9 cellular contexts compared by ENCODE assay signal in the genomic region with DNA sequence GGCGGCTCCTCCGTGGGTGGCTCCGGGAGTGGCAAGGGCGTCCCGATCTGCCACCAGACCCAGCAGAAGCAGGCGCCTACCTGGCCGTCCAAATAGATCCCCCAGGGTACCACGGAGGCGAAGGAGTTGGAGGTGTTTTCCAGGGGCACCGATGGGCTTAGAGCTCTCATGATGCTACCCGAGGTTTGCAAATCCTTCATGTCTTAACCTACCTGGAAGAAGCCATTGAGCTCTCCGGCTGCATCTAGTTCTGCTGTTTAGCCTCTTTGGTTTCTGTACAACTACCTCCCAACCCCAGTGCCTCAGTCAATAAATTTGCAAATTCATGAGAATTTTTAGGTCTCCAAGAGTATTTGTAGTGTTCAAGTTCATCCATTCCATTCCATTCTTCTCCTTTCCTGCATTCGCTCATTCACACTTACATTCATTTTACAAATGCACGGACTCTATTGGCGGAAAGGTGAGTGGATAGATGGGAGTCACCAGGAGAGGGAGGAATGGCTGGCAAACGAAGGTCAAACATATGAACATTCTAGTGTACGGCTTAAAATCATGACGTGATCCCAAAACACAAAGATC. TPM values are rescaled to one million over a fixed set of nuclear protein-coding genes. Genes with fewer than 3 reads are reported as not detected.
DNase-seq lines count a peak whose midpoint lies in the region; ATAC-seq and TF ChIP-seq lines count a peak whose summit lies in the region.
"Had no signal": no experiment of that assay in that cellular context is flagged by ENCODE, and none has a peak within 500 bp of the region (broad histone marks: within the 10 kb centered on the region; RNA-seq: fewer than 3 reads in every experiment).

No MANE protein-coding gene starts in this region.

- peak overlapping the region; percentile 22 for H3K27ac Mint-ChIP-seq in CD4-positive, alpha-beta T cell
- H3K27ac Mint-ChIP-seq in effector memory CD8-positive, alpha-beta T cell: no peak overlapping the region

- H3K9ac ChIP-seq in neuronal stem cell (ENCODE audit: low read depth, low read length, poor library complexity): peak overlapping the region; percentile 68

- peak overlapping the region; percentile 72 for H3K18ac ChIP-seq in neuronal stem cell (ENCODE audit: low read length)

- H3K14ac ChIP-seq in neuronal stem cell (ENCODE audit: low read length): no peak overlapping the region

- H2BK12ac ChIP-seq in neuronal stem cell (ENCODE audit: low read length): no peak overlapping the region

- H3K36me3 ChIP-seq in MG63 (no peaks in the 10 kb centered on the region), neuronal stem cell (replicated peaks in 1 of 2; ENCODE audit: control insufficient read depth in 2 of 2, insufficient read depth in 2 of 2, low read length in 2 of 2) (no peaks in the 10 kb centered on the region)

- H3K27ac ChIP-seq in CD4-positive, alpha-beta T cell (ENCODE audit: low read depth, low read length): no peak overlapping the region
- no peak overlapping the region for H3K27ac ChIP-seq in neuronal stem cell (replicated peaks; ENCODE audit: low read length)

- H2BK120ac ChIP-seq in neuronal stem cell (ENCODE audit: low read depth, low read length): no peak overlapping the region

- H3K4me1 ChIP-seq in neuronal stem cell (ENCODE audit: control insufficient read depth in 2 of 2, insufficient read depth in 1 of 2, low read depth in 1 of 2, low read length in 2 of 2): peaks cover 0 to 5% of the 10 kb centered on the region in 2 donors

- peaks cover 46% of the 10 kb centered on the region for H3K27me3 ChIP-seq in CD4-positive, alpha-beta T cell (ENCODE audit: control insufficient read depth, insufficient read depth, low read length)
- H3K27me3 ChIP-seq in MG63 (peaks cover 39% of the 10 kb centered on the region), neuronal stem cell (ENCODE audit: control insufficient read depth in 3 of 3, insufficient read depth in 3 of 3, low read depth in 1 of 3, low read length in 3 of 3) (peaks cover 3 to 42% (median 33%) of the 10 kb centered on the region in 3 experiments)

- no peak overlapping the region for H2AK5ac ChIP-seq in neuronal stem cell (ENCODE audit: low read depth, low read length)

- intact Hi-C loops in CD4-positive, alpha-beta T cell (cut with DNase I, micrococcal nuclease): no loop called here

- H3K23ac ChIP-seq in neuronal stem cell (ENCODE audit: low read depth, low read length, poor library complexity): no peak overlapping the region

- TF ChIP-seq CTCF in CD4-positive, alpha-beta T cell (IDR thresholded peaks at IDR 0.05): no peak
- TF ChIP-seq CTCF in GM13976 (IDR thresholded peaks at IDR 0.05; ENCODE audit: borderline replicate concordance, control extremely low read depth, extremely low read depth, insufficient read depth, missing control alignments): no peak

- peak overlapping the region; percentile 27 for H3K4me3 ChIP-seq in MG63
- peak overlapping the region in 1 of 2 donors; percentile 79 for H3K4me3 ChIP-seq in neuronal stem cell (ENCODE audit: low read length in 2 of 2)

- DNase-seq in CD4-positive, alpha-beta T cell: no peak
- DNase-seq in MG63: no peak
- DNase-seq in effector memory CD8-positive, alpha-beta T cell: peak in 1 of 3 experiments; percentile 13
- DNase-seq in neuronal stem cell (ENCODE audit: low spot score): no peak
- no peak for DNase-seq in amniotic stem cell (lab: John Stamatoyannopoulos, UW)
- DNase-seq in GM13976 (ENCODE audit: low spot score): no peak
- DNase-seq: NCI-H1436 treated with DMSO at 0.1 percent for 48 hours had no signal

- H3K9me3 ChIP-seq in CD4-positive, alpha-beta T cell (ENCODE audit: control insufficient read depth, low read length): no peaks in the 10 kb centered on the region
- H3K9me3 ChIP-seq in MG63: no peaks in the 10 kb centered on the region
- H3K9me3 ChIP-seq in neuronal stem cell (replicated peaks in 1 of 2; ENCODE audit: control insufficient read depth in 2 of 2, insufficient read depth in 1 of 2, low read depth in 1 of 2, low read length in 2 of 2): no peaks in the 10 kb centered on the region

- H2BK15ac ChIP-seq in neuronal stem cell (ENCODE audit: low read length): peak overlapping the region; percentile 14

- peak overlapping the region; percentile 90 for H3K4me2 ChIP-seq in neuronal stem cell (ENCODE audit: insufficient read depth, low read length, poor library complexity, severe bottlenecking)

- H3K9me3 Mint-ChIP-seq in CD4-positive, alpha-beta T cell: no peaks in the 10 kb centered on the region
- H3K9me3 Mint-ChIP-seq in effector memory CD8-positive, alpha-beta T cell: no peaks in the 10 kb centered on the region

- H3K79me1 ChIP-seq in neuronal stem cell (ENCODE audit: low read depth, low read length): no peaks in the 10 kb centered on the region

- H4K91ac ChIP-seq in neuronal stem cell (ENCODE audit: low read depth, low read length, poor library complexity): no peak overlapping the region

- peaks cover 50% of the 10 kb centered on the region for H3K27me3 Mint-ChIP-seq in CD4-positive, alpha-beta T cell
- H3K27me3 Mint-ChIP-seq in effector memory CD8-positive, alpha-beta T cell: peaks cover 79 to 86% of the 10 kb centered on the region in 2 donors

- ATAC-seq in CD4-positive, alpha-beta T cell (ENCODE audit: poor library complexity): peak; percentile 54
- peak; percentile 27 for ATAC-seq in effector memory CD8-positive, alpha-beta T cell (replicated peaks)
- ATAC-seq in HG03108 (IDR thresholded peaks at IDR 0.05; ENCODE audit: unreplicated experiment): no peak
- no peak for ATAC-seq in GM21447 (IDR thresholded peaks at IDR 0.05; ENCODE audit: unreplicated experiment)

- CTCF ChIA-PET in CD4-positive, alpha-beta T cell (lab: Charles Lee): no interaction called here

- peak overlapping the region; percentile 68 for H2AFZ ChIP-seq in neuronal stem cell (ENCODE audit: low read length)

- H3K36me3 Mint-ChIP-seq in CD4-positive, alpha-beta T cell (ENCODE audit: low read depth): no peaks in the 10 kb centered on the region
- peaks cover 3% of the 10 kb centered on the region for H3K36me3 Mint-ChIP-seq in effector memory CD8-positive, alpha-beta T cell (ENCODE audit: insufficient read depth)

- no peak overlapping the region for H3K4ac ChIP-seq in neuronal stem cell (ENCODE audit: low read length)

- no peak overlapping the region for H4K8ac ChIP-seq in neuronal stem cell (ENCODE audit: low read depth, low read length)

- H3K4me1 Mint-ChIP-seq in CD4-positive, alpha-beta T cell (ENCODE audit: low read depth): peaks cover 42% of the 10 kb centered on the region
- peaks cover 20 to 23% of the 10 kb centered on the region in 2 donors for H3K4me1 Mint-ChIP-seq in effector memory CD8-positive, alpha-beta T cell (ENCODE audit: low read depth in 2 of 2)

- peak overlapping the region; percentile 72 for H3K4me3 Mint-ChIP-seq in CD4-positive, alpha-beta T cell
- peak overlapping the region; percentile 75 to 78 for H3K4me3 Mint-ChIP-seq in effector memory CD8-positive, alpha-beta T cell

- in situ Hi-C loops in GM13976 (cut with MboI; ENCODE audit: low sequenced_read_pairs, unreplicated experiment): no loop called here

- no peak overlapping the region for H2BK5ac ChIP-seq in neuronal stem cell (ENCODE audit: low read length)

- WGBS in neuronal stem cell (ENCODE audit: extremely low coverage in 2 of 2, insufficient read length in 2 of 2, insufficient replicate concordance in 1 of 2), 2 donors: no CpG with 5 or more reads among the region's 18 CpGs

- POLR2A ChIA-PET in CD4-positive, alpha-beta T cell (lab: Charles Lee): no interaction called here

RNA-seq across cellular contexts. Expression of gene LORICRIN, which starts 2.4 kb away (rescaled TPM):
- total RNA-seq in CD4-positive, alpha-beta T cell: not detected
- not detected in 2 replicates for total RNA-seq in MG63 (2014; rRNA removed; shearing (Covaris generic); ENCODE audit: low replicate concordance)
- 0.04 TPM for polyA plus RNA-seq in neuronal stem cell (2013, experiment 1 of 2)
- polyA plus RNA-seq in neuronal stem cell (2013, experiment 2 of 2): not detected

RNA-seq across cellular contexts. Expression of gene PRR9, which starts 44.5 kb away (rescaled TPM):
- total RNA-seq in CD4-positive, alpha-beta T cell: not detected
- 0.07 and 1.0 TPM in 2 replicates for total RNA-seq in MG63 (2014; rRNA removed; shearing (Covaris generic); ENCODE audit: low replicate concordance)
- polyA plus RNA-seq in neuronal stem cell (2013, experiment 1 of 2): not detected
- not detected for polyA plus RNA-seq in neuronal stem cell (2013, experiment 2 of 2)

RNA-seq across cellular contexts. Expression of gene PGLYRP3, which starts 50.9 kb away (rescaled TPM):
- total RNA-seq in CD4-positive, alpha-beta T cell: not detected
- not detected in 2 replicates for total RNA-seq in MG63 (2014; rRNA removed; shearing (Covaris generic); ENCODE audit: low replicate concordance)
- not detected for polyA plus RNA-seq in neuronal stem cell (2013, experiment 1 of 2)
- not detected for polyA plus RNA-seq in neuronal stem cell (2013, experiment 2 of 2)

RNA-seq across cellular contexts. Expression of gene LELP1, which starts 58.7 kb away (rescaled TPM):
- total RNA-seq in CD4-positive, alpha-beta T cell: not detected
- not detected in 2 replicates for total RNA-seq in MG63 (2014; rRNA removed; shearing (Covaris generic); ENCODE audit: low replicate concordance)
- polyA plus RNA-seq in neuronal stem cell (2013, experiment 1 of 2): not detected
- polyA plus RNA-seq in neuronal stem cell (2013, experiment 2 of 2): not detected

Comparison
In these comparisons a context has a peak if more than half of its experiments do, and no peak if none do; other contexts are left out.
1. ATAC-seq: peak in CD4-positive, alpha-beta T cell (single experiment) and effector memory CD8-positive, alpha-beta T cell (single experiment); none in HG03108 (single experiment) and GM21447 (single experiment).